ENCODE assay signal across 7 cellular contexts in genomic region chrX:1816387-1816982, GRCh38.
DNase-seq lines count a peak whose midpoint lies in the region; ATAC-seq, FAIRE-seq and TF ChIP-seq lines count a peak whose summit lies in the region.
"Not testable (repeated sequence)": the region's sequence is repeated elsewhere in the genome, so short reads cannot be mapped to it uniquely, and the experiment has no call there.

No MANE protein-coding gene starts in this region.

- H3K56ac ChIP-seq in H9 (ENCODE audit: insufficient read length, low read depth, low read length); H1 (replicated peaks; ENCODE audit: insufficient read length, low read depth, low read length): not testable (repeated sequence)

- H3K79me2 ChIP-seq in H9 (ENCODE audit: insufficient read depth, low read length); H1 (ENCODE audit: control insufficient read depth in 1 of 2, insufficient read depth in 2 of 2, low read length in 2 of 2): not testable (repeated sequence)

- peaks cover 13 to 16% of the 10 kb centered on the region in 2 experiments for H3K9me3 Mint-ChIP-seq in H9
- peaks cover 16% of the 10 kb centered on the region for H3K9me3 Mint-ChIP-seq in WTC11

- not testable (repeated sequence) for H2AFZ ChIP-seq in H9 (ENCODE audit: low read length); H1 (ENCODE audit: low read length)

- not testable (repeated sequence) for TF ChIP-seq RAD21 in H1 (IDR thresholded peaks at IDR 0.05 in 1 of 2, conservative IDR thresholded peaks at IDR 0.05 in 1 of 2; ENCODE audit: low read depth in 2 of 2, low read length in 2 of 2)

- not testable (repeated sequence) for H2BK12ac ChIP-seq in H9 (ENCODE audit: insufficient read length, low read depth, low read length)
- H2BK12ac ChIP-seq in H1 (ENCODE audit: low read depth, low read length) = peak overlapping the region; percentile 62; the same call in 1 of the 2 replicates

- TF ChIP-seq EP300 in H1 (IDR thresholded peaks at IDR 0.05; ENCODE audit: borderline replicate concordance in 1 of 2, low read depth in 2 of 2, low read length in 2 of 2) = not testable (repeated sequence)

- H3K9me3 ChIP-seq in H9 (ENCODE audit: control insufficient read depth, low read depth, low read length); H1 (ENCODE audit: insufficient read depth in 2 of 2, low read depth in 1 of 2, low read length in 1 of 2): not testable (repeated sequence)

- not testable (repeated sequence) for H4K91ac ChIP-seq in H9 (ENCODE audit: insufficient read length, low read depth, low read length); H1 (replicated peaks; ENCODE audit: insufficient read length, low read length)

- H3K36me3 ChIP-seq in H1 (ENCODE audit: control insufficient read depth in 2 of 4, insufficient read depth in 4 of 4, low read length in 3 of 4) = not testable (repeated sequence)

- DNase-seq in A172 (ENCODE audit: low spot score) (peak; percentile 22), Caki2 (ENCODE audit: low read depth) (peak; percentile 16), HT1080 (ENCODE audit: low read depth) (peak; percentile 20), M059J (ENCODE audit: low read depth) (peak; percentile 18)
- DNase-seq in H9; WTC11 (ENCODE audit: low spot score); H1 (ENCODE audit: low read depth in 1 of 2, low spot score in 2 of 2): not testable (repeated sequence)

- not testable (repeated sequence) for H3K4me3 Mint-ChIP-seq in H9, WTC11

- H3K4me1 Mint-ChIP-seq in H9 = peaks cover 12 to 16% of the 10 kb centered on the region in 2 experiments
- H3K4me1 Mint-ChIP-seq in WTC11 = peaks cover 16% of the 10 kb centered on the region

- FAIRE-seq in H1 (lab: Jason Lieb, UNC) = not testable (repeated sequence)

- H2BK20ac ChIP-seq in H9 (ENCODE audit: low read depth, low read length, poor library complexity, severe bottlenecking); H1 (ENCODE audit: low read length): not testable (repeated sequence)

- not testable (repeated sequence) for H3K14ac ChIP-seq in H9 (ENCODE audit: insufficient read depth, low read length); H1 (ENCODE audit: insufficient read length)

- peak overlapping the region in 2 of 3 experiments; percentile 2 to 56; a peak in 3 of 7 replicates for H3K27ac Mint-ChIP-seq in H9
- peak overlapping the region; percentile 83 for H3K27ac Mint-ChIP-seq in WTC11

- H3K27me3 ChIP-seq in H9 (ENCODE audit: insufficient read depth, low read length); H1 (replicated peaks in 1 of 4; ENCODE audit: control insufficient read depth in 3 of 4, extremely low read depth in 1 of 4, insufficient read depth in 3 of 4, low read length in 3 of 4): not testable (repeated sequence)

- not testable (repeated sequence) for H3T11ph ChIP-seq in H9 (ENCODE audit: low read length)

- H3K18ac ChIP-seq in H9 (ENCODE audit: insufficient read length, low read depth, low read length); H1 (ENCODE audit: extremely low read depth, low read length): not testable (repeated sequence)

- ATAC-seq in WTC11 = not testable (repeated sequence)

- not testable (repeated sequence) for H2BK120ac ChIP-seq in H9 (ENCODE audit: low read depth, low read length, poor library complexity, severe bottlenecking); H1 (replicated peaks; ENCODE audit: low read depth, low read length)

- H3K79me1 ChIP-seq in H9 (ENCODE audit: insufficient read depth, low read depth, low read length, poor library complexity, severe bottlenecking); H1 (ENCODE audit: low read depth, low read length): not testable (repeated sequence)

- not testable (repeated sequence) for H4K20me1 ChIP-seq in H9 (ENCODE audit: control insufficient read depth, insufficient read depth, insufficient read length); H1 (replicated peaks in 1 of 2; ENCODE audit: control insufficient read depth in 1 of 2, insufficient read depth in 2 of 2, low read length in 2 of 2)

- H3K9ac ChIP-seq in H9 (ENCODE audit: extremely low read depth, insufficient read length, low read length); H1 (replicated peaks in 1 of 4; ENCODE audit: extremely low read depth in 1 of 4, low read depth in 3 of 4, low read length in 3 of 4): not testable (repeated sequence)

- in situ Hi-C loops in Caki2 (cut with HindIII; ENCODE audit: low pct_unique_long_range_greater_than_20kb, low sequenced_read_pairs) = not testable (repeated sequence)

- peaks cover 0 to 12% (median 7%) of the 10 kb centered on the region in 3 experiments; a peak in 5 of 7 replicates for H3K36me3 Mint-ChIP-seq in H9 (ENCODE audit: insufficient read depth in 1 of 3, low read depth in 3 of 3)
- H3K36me3 Mint-ChIP-seq in WTC11 = peaks cover 11% of the 10 kb centered on the region

- not testable (repeated sequence) for H4K8ac ChIP-seq in H9 (replicated peaks; ENCODE audit: insufficient read length, low read depth, low read length); H1 (ENCODE audit: extremely low read depth, insufficient read depth, low read length)

- H2AK5ac ChIP-seq in H9 (ENCODE audit: insufficient read length, low read length); H1 (ENCODE audit: low read depth, low read length): not testable (repeated sequence)

- not testable (repeated sequence) for H3K4me1 ChIP-seq in H9 (ENCODE audit: insufficient read depth, low read length); H1 (replicated peaks in 1 of 4; ENCODE audit: control insufficient read depth in 3 of 4, insufficient read depth in 4 of 4, low read length in 3 of 4)

- not testable (repeated sequence) for TF ChIP-seq CTCF in H9 (conservative IDR thresholded peaks at IDR 0.05); WTC11 (IDR thresholded peaks at IDR 0.05); H1 (IDR thresholded peaks at IDR 0.05; ENCODE audit: control extremely low read depth in 1 of 3, insufficient read depth in 1 of 3, low read depth in 1 of 3, low read length in 3 of 3)

- WGBS in H9 (ENCODE audit: extremely low coverage, insufficient read length, low lambda C conversion rate) = no CpG with 5 or more reads among the region's 17 CpGs
- WGBS in H1 (ENCODE audit: extremely low coverage in 1 of 2, insufficient coverage in 1 of 2, insufficient read length in 1 of 2, insufficient replicate concordance in 2 of 2, low coverage in 1 of 2, low lambda C conversion rate in 2 of 2, missing lambda C conversion rate in 1 of 2), 2 experiments = 90% methylated on average over 17 of the region's 17 CpGs; no CpG with 5 or more reads in 1 of the 2 experiments

- not testable (repeated sequence) for H3K4ac ChIP-seq in H9 (ENCODE audit: low read depth, low read length); H1 (replicated peaks; ENCODE audit: insufficient read length, low read depth, low read length)

- not testable (repeated sequence) for H2BK15ac ChIP-seq in H9 (ENCODE audit: low read depth, low read length); H1 (ENCODE audit: low read length)

- POLR2A ChIA-PET in WTC11 (lab: Charles Lee); H1 (lab: Charles Lee; ENCODE audit: partially characterized antibody): not testable (repeated sequence)

- not testable (repeated sequence) for H3K4me3 ChIP-seq in H1 (ENCODE audit: extremely low read depth in 1 of 4, insufficient read depth in 2 of 4, low read depth in 3 of 4, low read length in 4 of 4)

- H3K27me3 Mint-ChIP-seq in H9 (ENCODE audit: low read depth); WTC11 (ENCODE audit: low read depth): not testable (repeated sequence)

- not testable (repeated sequence) for H3K23me2 ChIP-seq in H9 (ENCODE audit: insufficient read length, low read depth, low read length, poor library complexity, severe bottlenecking); H1 (ENCODE audit: low read depth, low read length)

- CTCF ChIA-PET in WTC11 (lab: Charles Lee); H1 (lab: Charles Lee; ENCODE audit: partially characterized antibody): not testable (repeated sequence)

- H2BK5ac ChIP-seq in H9 (ENCODE audit: insufficient read length, low read length); H1 (ENCODE audit: low read depth, low read length): not testable (repeated sequence)

- peak overlapping the region; percentile 5 for H3K27ac ChIP-seq in H9 (ENCODE audit: insufficient read length, low read depth, low read length)
- H3K27ac ChIP-seq in H1 (ENCODE audit: low read depth, low read length) = peak overlapping the region; percentile 54; the same call in 1 of the 2 replicates

- not testable (repeated sequence) for H3K23ac ChIP-seq in H9 (ENCODE audit: insufficient read length, low read depth, low read length); H1 (ENCODE audit: insufficient read length)

- not testable (repeated sequence) for H4K5ac ChIP-seq in H9 (ENCODE audit: insufficient read length, low read depth, low read length); H1 (ENCODE audit: insufficient read length, low read depth, low read length)

- not testable (repeated sequence) for H3K4me2 ChIP-seq in H9 (ENCODE audit: insufficient read depth, insufficient read length, low read length); H1 (ENCODE audit: insufficient read depth in 1 of 2, low read depth in 2 of 2, low read length in 2 of 2)

- not testable (repeated sequence) for TF ChIP-seq POLR2A in H1 (IDR thresholded peaks at IDR 0.05; ENCODE audit: control extremely low read depth in 1 of 2, low read depth in 2 of 2, low read length in 2 of 2)
